ENCODE assay signal across 13 cellular contexts in the genomic region with DNA sequence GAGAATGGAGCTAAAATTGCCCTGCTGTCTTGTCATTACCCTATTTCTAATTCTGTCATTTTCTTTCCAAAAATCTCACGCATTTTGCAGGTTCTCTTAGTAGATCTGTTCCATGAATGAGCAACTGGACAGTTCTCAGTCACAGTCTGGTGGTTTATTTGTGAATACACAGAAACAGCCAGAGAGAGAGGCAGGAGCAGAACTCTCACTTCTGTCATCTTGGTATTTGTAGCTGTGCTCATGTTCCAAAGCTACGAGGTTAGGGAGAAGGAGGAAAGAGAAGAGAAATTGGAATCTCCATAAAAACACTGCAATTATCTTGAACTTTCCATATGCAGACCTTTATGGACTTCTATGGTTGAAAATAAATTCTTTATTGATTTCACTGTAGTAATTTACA.
"Had no signal": no experiment of that assay in that cellular context is flagged by ENCODE, and none has a peak within 500 bp of the region (broad histone marks: within the 10 kb centered on the region; RNA-seq: fewer than 3 reads in every experiment).

No MANE protein-coding gene starts in this region.

- H3K9ac ChIP-seq: neural progenitor cell had no signal

- H2AFZ ChIP-seq: neural progenitor cell had no signal

- DNase-seq: activated CD4-positive, alpha-beta T cell treated with anti-CD3 and anti-CD28 coated beads, Interleukin-2, amount 50 U/mL, for 1 hour; activated CD8-positive, alpha-beta memory T cell treated with anti-CD3 and anti-CD28 coated beads for 24 hours; aorta; cerebellar nuclear complex; effector CD8-positive, alpha-beta T cell; immature natural killer cell; stimulated activated naive CD8-positive, alpha-beta T cell treated with anti-CD3 and anti-CD28 coated beads, Interleukin-15, Interleukin-2, amounts not matched to agents 100 U/mL and 50 U/mL, for 24 hours; transverse colon had no signal

- H3K36me3 ChIP-seq: breast epithelium, neural progenitor cell, transverse colon, vagina had no signal

- H3K9me3 ChIP-seq: breast epithelium, transverse colon, vagina had no signal

- H3K4me3 ChIP-seq: breast epithelium, lung, neural progenitor cell, transverse colon, vagina had no signal

- H3K4me2 ChIP-seq: neural progenitor cell had no signal

- H3K27me3 ChIP-seq: breast epithelium, neural progenitor cell, transverse colon, vagina had no signal

- H3K4me1 ChIP-seq: breast epithelium, neural progenitor cell, vagina had no signal

- ATAC-seq: sciatic nerve; stimulated activated naive CD8-positive, alpha-beta T cell treated with anti-CD3 and anti-CD28 coated beads, Interleukin-15, Interleukin-2, amounts not matched to agents 100 U/mL and 50 U/mL, for 24 hours had no signal

- H3K27ac ChIP-seq: breast epithelium, neural progenitor cell, transverse colon, vagina had no signal
